Comparison of ENCODE assay signal across 12 cellular contexts in the genomic region with DNA sequence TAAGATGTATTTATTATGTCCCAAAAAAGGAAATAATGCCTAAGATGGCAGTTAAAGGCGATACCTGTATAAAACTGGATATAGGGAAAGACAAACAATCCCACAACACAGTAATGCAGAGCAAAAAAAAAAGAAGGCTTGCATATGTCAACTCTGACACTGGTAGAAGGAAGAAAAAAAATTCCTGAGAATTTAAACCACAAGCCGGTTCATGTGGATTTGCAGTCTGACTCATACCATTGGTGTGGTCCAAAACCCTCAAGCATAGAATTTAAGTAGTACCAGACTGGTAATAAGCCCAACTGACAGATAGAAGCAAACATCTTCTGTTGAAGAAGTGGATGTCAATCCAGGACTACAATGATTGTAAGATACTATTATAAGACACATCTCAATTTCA. TPM values are rescaled to one million over a fixed set of nuclear protein-coding genes. Genes with fewer than 3 reads are reported as not detected.
DNase-seq lines count a peak whose midpoint lies in the region; ATAC-seq lines count a peak whose summit lies in the region.
"Had no signal": no experiment of that assay in that cellular context is flagged by ENCODE, and none has a peak within 500 bp of the region (broad histone marks: within the 10 kb centered on the region; RNA-seq: fewer than 3 reads in every experiment).

No MANE protein-coding gene starts in this region.

- DNase-seq in GM04504 (ENCODE audit: low read depth): peak; percentile 77
- DNase-seq in SK-MEL-5 (ENCODE audit: low read depth, low spot score): peak; percentile 4
- peak; percentile 87 for DNase-seq in fibroblast of gingiva (ENCODE audit: low read depth)
- peak; percentile 68 for DNase-seq in skeletal muscle cell (ENCODE audit: low read depth)
- DNase-seq: activated CD8-positive, alpha-beta memory T cell treated with anti-CD3 and anti-CD28 coated beads for 24 hours; activated naive CD4-positive, alpha-beta T cell treated with anti-CD3 and anti-CD28 coated beads, Interleukin-2, amount 10 ng/mL, durations not matched to agents 7 days and 5 days; dermis blood vessel endothelial cell had no signal

- no peak overlapping the region for H3K4me3 ChIP-seq in skeletal muscle cell (ENCODE audit: low read depth, low read length)

- in situ Hi-C loops in SK-MEL-5 (cut with HindIII; ENCODE audit: low pct_unique_long_range_greater_than_20kb, low sequenced_read_pairs): no loop called here

- no peak for ATAC-seq in HG02970 (IDR thresholded peaks at IDR 0.05; ENCODE audit: low FRiP score, unreplicated experiment)
- ATAC-seq in GM19324 (IDR thresholded peaks at IDR 0.05; ENCODE audit: low FRiP score, unreplicated experiment): no peak
- ATAC-seq in HG02571 (IDR thresholded peaks at IDR 0.05; ENCODE audit: unreplicated experiment): no peak
- no peak for ATAC-seq in GM19351 (IDR thresholded peaks at IDR 0.05; ENCODE audit: unreplicated experiment)

RNA-seq across cellular contexts. Expression of gene DNAI7, which starts 7.2 kb away (rescaled TPM):
- 0.21 TPM in 1 of 2 replicates, not detected in the other for total RNA-seq in SK-MEL-5 (2014; rRNA removed; shearing (Covaris generic))
- polyA plus RNA-seq in SK-MEL-5 (2015; cell fraction: cytosol; rRNA removed): not detected in 2 replicates
- not detected in 2 replicates for polyA plus RNA-seq in SK-MEL-5 (2015; cell fraction: nucleus; rRNA removed)
- total RNA-seq: dermis blood vessel endothelial cell, mesenteric fat pad had no signal

RNA-seq across cellular contexts. Expression of gene ETFRF1, which starts 7.3 kb away (rescaled TPM):
- total RNA-seq in SK-MEL-5 (2014; rRNA removed; shearing (Covaris generic)): 25.0 and 25.9 TPM in 2 replicates
- 25.9 and 31.7 TPM in 2 replicates for polyA plus RNA-seq in SK-MEL-5 (2015; cell fraction: cytosol; rRNA removed)
- polyA plus RNA-seq in SK-MEL-5 (2015; cell fraction: nucleus; rRNA removed): 7.7 and 20.1 TPM in 2 replicates

Comparison
In these comparisons a context has a peak if more than half of its experiments do, and no peak if none do; other contexts are left out.
1. DNase-seq: peak in every context shown above with its lines; median percentile 87 in fibroblast of gingiva; 77 in GM04504; 68 in skeletal muscle cell; 4 in SK-MEL-5.